8 cellular contexts compared by ENCODE assay signal in genomic region chr7:77536017-77536412, GRCh38. TPM values are rescaled to one million over a fixed set of nuclear protein-coding genes. Genes with fewer than 3 reads are reported as not detected.
DNase-seq lines count a peak whose midpoint lies in the region; ATAC-seq and TF ChIP-seq lines count a peak whose summit lies in the region.

No MANE protein-coding gene starts in this region.

- H3K79me2 ChIP-seq in OCI-LY7 (ENCODE audit: insufficient read depth, low read depth, low read length), result no peaks in the 10 kb centered on the region
- peaks cover 37% of the 10 kb centered on the region for H3K79me2 ChIP-seq in osteoblast (ENCODE audit: insufficient read depth, low read length)

- TF ChIP-seq CTCF in CD8-positive, alpha-beta T cell (IDR thresholded peaks at IDR 0.05), result no peak
- TF ChIP-seq CTCF in OCI-LY7 (conservative IDR thresholded peaks at IDR 0.05; ENCODE audit: low read length) (no peak), epithelial cell of esophagus (IDR thresholded peaks at IDR 0.05; ENCODE audit: insufficient read depth, low read depth, low read length, missing control alignments) (no peak), osteoblast (IDR thresholded peaks at IDR 0.05; ENCODE audit: extremely low read depth, low read depth, low read length) (no peak)

- H3K4me1 ChIP-seq in CD8-positive, alpha-beta T cell (ENCODE audit: insufficient read depth, low read length), result peaks cover 4% of the 10 kb centered on the region
- peaks cover 17% of the 10 kb centered on the region for H3K4me1 ChIP-seq in OCI-LY7 (ENCODE audit: insufficient read depth, low read length, poor library complexity, severe bottlenecking)
- peaks cover 12% of the 10 kb centered on the region for H3K4me1 ChIP-seq in osteoblast (ENCODE audit: insufficient read depth, low read length)

- H3K27ac ChIP-seq in CD8-positive, alpha-beta T cell (ENCODE audit: low read depth, low read length), result peak overlapping the region; percentile 53
- no peak overlapping the region for H3K27ac ChIP-seq in OCI-LY7 (ENCODE audit: low read depth, low read length, poor library complexity, severe bottlenecking)
- peak overlapping the region; percentile 91 for H3K27ac ChIP-seq in osteoblast (ENCODE audit: low read depth, low read length)

- H3K4me2 ChIP-seq in OCI-LY7 (ENCODE audit: low read length) (peak overlapping the region; percentile 89), osteoblast (ENCODE audit: insufficient read depth, low read length) (peak overlapping the region; percentile 100)

- intact Hi-C loops in CD8-positive, alpha-beta T cell (cut with DNase I, micrococcal nuclease), result loop anchor here (1.0 to 5.0 kb wide), 8 partner anchors 116 to 413 kb away; partner anchors contain the start of genes RSBN1L (in 2 of the 2), CCDC146 (in 1 of the 2), PHTF2 (in 1 of the 2) and TMEM60 (in 1 of the 2)
- intact Hi-C loops in OCI-LY7 (cut with micrococcal nuclease; ENCODE audit: unreplicated experiment), result loop anchor here (5.0 kb wide), 1 partner anchor 184 kb away; no protein-coding TSS in a partner anchor

- H4K20me1 ChIP-seq in OCI-LY7 (ENCODE audit: insufficient read depth, low read length) (no peaks in the 10 kb centered on the region), osteoblast (ENCODE audit: insufficient read depth, low read length) (peaks cover 21% of the 10 kb centered on the region)

- H2AFZ ChIP-seq in OCI-LY7 (ENCODE audit: low read length), result peak overlapping the region; percentile 99
- H2AFZ ChIP-seq in osteoblast (ENCODE audit: low read length), result peak overlapping the region; percentile 96

- peaks cover 22% of the 10 kb centered on the region for H3K4me1 Mint-ChIP-seq in CD8-positive, alpha-beta T cell (ENCODE audit: low read depth)

- no peaks in the 10 kb centered on the region for H3K36me3 ChIP-seq in CD8-positive, alpha-beta T cell (ENCODE audit: insufficient read depth, low read length)
- no peaks in the 10 kb centered on the region for H3K36me3 ChIP-seq in OCI-LY7 (ENCODE audit: insufficient read depth, low read length)
- H3K36me3 ChIP-seq in osteoblast (ENCODE audit: insufficient read depth, low read length), result no peaks in the 10 kb centered on the region

- no peak for DNase-seq in CD8-positive, alpha-beta T cell
- no peak for DNase-seq in OCI-LY7 (ENCODE audit: low spot score)
- DNase-seq in epithelial cell of esophagus (ENCODE audit: low read depth), result no peak
- DNase-seq in osteoblast (ENCODE audit: insufficient read length, low spot score, missing footprints), result no peak
- DNase-seq in glomerular visceral epithelial cell (ENCODE audit: extremely low spot score), result no peak
- DNase-seq in DMS153 (lab: John Stamatoyannopoulos, UW), result no peak
- DNase-seq in GF-D8 (lab: John Stamatoyannopoulos, UW), result no peak
- no peak for DNase-seq in activated CD8-positive, alpha-beta memory T cell treated with anti-CD3 and anti-CD28 coated beads, Interleukin-2, amount 50 U/mL, for 48 hours

- no peak for ATAC-seq in CD8-positive, alpha-beta T cell

- H3K27me3 Mint-ChIP-seq in CD8-positive, alpha-beta T cell (ENCODE audit: low read depth), result no peaks in the 10 kb centered on the region

- H3K36me3 Mint-ChIP-seq in CD8-positive, alpha-beta T cell, result peaks cover 3% of the 10 kb centered on the region

- H3K4me3 ChIP-seq in CD8-positive, alpha-beta T cell (ENCODE audit: low read depth, low read length), result peak overlapping the region; percentile 79
- H3K4me3 ChIP-seq in OCI-LY7 (ENCODE audit: low read depth, low read length, poor library complexity, severe bottlenecking) (peak overlapping the region; percentile 97), epithelial cell of esophagus (ENCODE audit: low read length) (peak overlapping the region; percentile 70), osteoblast (ENCODE audit: insufficient read depth, low read length) (peak overlapping the region; percentile 100)

- no peaks in the 10 kb centered on the region for H3K27me3 ChIP-seq in CD8-positive, alpha-beta T cell (ENCODE audit: insufficient read depth, low read length)
- no peaks in the 10 kb centered on the region for H3K27me3 ChIP-seq in osteoblast (ENCODE audit: insufficient read depth, low read length)

- no peaks in the 10 kb centered on the region for H3K9me3 ChIP-seq in CD8-positive, alpha-beta T cell (ENCODE audit: low read length)
- H3K9me3 ChIP-seq in OCI-LY7 (ENCODE audit: low read length) (no peaks in the 10 kb centered on the region), osteoblast (ENCODE audit: low read depth, low read length) (no peaks in the 10 kb centered on the region)

- POLR2A ChIA-PET in CD8-positive, alpha-beta T cell (lab: Charles Lee), result interaction anchor here (1.1 to 1.2 kb wide), 2 partner anchors 9 to 160 kb away, joined by 4 read pairs; partner anchors contain the start of gene RSBN1L
- POLR2A ChIA-PET in OCI-LY7 (lab: Charles Lee), result interaction anchor here (0.6 to 1.1 kb wide), 13 partner anchors 8 to 883 kb away, joined by 3 to 7 read pairs (median 5); partner anchors contain the start of gene RSBN1L

- BruUV-seq in OCI-LY7 (replicated peaks; lab: Mats Ljungman, UMichigan), result no TSS peak

- CTCF ChIA-PET in CD8-positive, alpha-beta T cell (lab: Charles Lee), result interaction anchor here (1.1 kb wide), 1 partner anchor 122 kb away, joined by 3 read pairs; no protein-coding TSS in a partner anchor
- CTCF ChIA-PET in OCI-LY7 (lab: Charles Lee; ENCODE audit: unreplicated experiment), result no interaction called here

- no peaks in the 10 kb centered on the region for H3K9me3 Mint-ChIP-seq in CD8-positive, alpha-beta T cell

- H3K9me2 ChIP-seq in OCI-LY7 (ENCODE audit: insufficient read depth, low read length), result no peaks in the 10 kb centered on the region

- peak overlapping the region; percentile 97 for H3K4me3 Mint-ChIP-seq in CD8-positive, alpha-beta T cell

- peak overlapping the region; percentile 89 for H3K27ac Mint-ChIP-seq in CD8-positive, alpha-beta T cell

RNA-seq across cellular contexts. Expression of gene PTPN12, which starts 1.1 kb away (rescaled TPM):
- total RNA-seq in CD8-positive, alpha-beta T cell, result 10 to 100 TPM; 14.7 to 16.3 TPM
- total RNA-seq in OCI-LY7 (2014; rRNA removed; shearing (Covaris generic)), result 2.7 and 7.1 TPM in 2 replicates
- total RNA-seq in OCI-LY7 (2022) (18.9 and 19.1 TPM in 2 replicates), osteoblast (78.1 and 80.7 TPM in 2 replicates)
